10 cellular contexts compared by ENCODE assay signal in the genomic region with DNA sequence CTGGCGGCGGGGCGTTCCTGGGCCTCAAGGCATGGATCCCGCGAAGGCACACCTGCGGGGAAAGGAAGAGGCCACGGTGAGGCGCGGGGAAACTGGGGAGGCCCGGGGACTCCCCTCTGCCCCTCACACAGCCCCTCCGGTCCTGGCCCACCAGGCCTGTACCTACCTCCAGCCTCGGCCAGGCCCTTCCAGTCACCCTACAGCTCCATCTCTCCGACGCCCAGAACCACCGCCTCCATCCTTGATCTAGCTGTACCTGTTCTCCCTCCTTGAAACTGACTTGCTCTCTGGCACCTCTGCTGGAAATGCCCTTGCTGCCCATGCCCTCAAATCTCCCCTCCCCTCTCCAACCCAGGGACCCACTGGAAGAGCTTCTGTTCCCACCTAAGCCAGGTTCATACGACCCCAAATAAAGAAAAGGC. TPM values are rescaled to one million over a fixed set of nuclear protein-coding genes. Genes with fewer than 3 reads are reported as not detected.
DNase-seq lines count a peak whose midpoint lies in the region; ATAC-seq, FAIRE-seq and TF ChIP-seq lines count a peak whose summit lies in the region.
"Had no signal": no experiment of that assay in that cellular context is flagged by ENCODE, and none has a peak within 500 bp of the region (broad histone marks: within the 10 kb centered on the region; RNA-seq: fewer than 3 reads in every experiment).

No MANE protein-coding gene starts in this region.

- no peaks in the 10 kb centered on the region for H3K27me3 ChIP-seq in DND-41 (ENCODE audit: insufficient read depth, low read length, poor library complexity)
- H3K27me3 ChIP-seq in K562 (ENCODE audit: control insufficient read depth in 2 of 2, insufficient read depth in 2 of 2, low read length in 2 of 2), result no peaks in the 10 kb centered on the region
- H3K27me3 ChIP-seq in mucosa of stomach (ENCODE audit: control insufficient read depth, insufficient read depth, low read length), result no peaks in the 10 kb centered on the region

- WGBS in K562 (ENCODE audit: insufficient coverage, low coverage, missing lambda C conversion rate), result 53% methylated on average over 4 of the region's 16 CpGs

- H4K20me1 ChIP-seq in DND-41 (ENCODE audit: insufficient read depth, low read length) (no peaks in the 10 kb centered on the region; the same call in 1 of the 2 replicates), K562 (replicated peaks; ENCODE audit: control insufficient read depth, insufficient read depth, low read length) (peaks cover 4% of the 10 kb centered on the region; the same call in 1 of the 2 replicates)

- no peak overlapping the region for H3K4me3 ChIP-seq in DND-41 (ENCODE audit: low read depth in 1 of 2, low read length in 2 of 2)
- peak overlapping the region; percentile 68 for H3K4me3 ChIP-seq in K562
- peak overlapping the region; percentile 58 for H3K4me3 ChIP-seq in mucosa of stomach (ENCODE audit: low read length)

- H3K4me1 ChIP-seq in DND-41 (ENCODE audit: insufficient read depth, low read length) (no peaks in the 10 kb centered on the region), K562 (replicated peaks in 1 of 2; ENCODE audit: control insufficient read depth in 2 of 2, insufficient read depth in 2 of 2, low read length in 2 of 2) (peaks cover 22 to 80% of the 10 kb centered on the region in 2 experiments), mucosa of stomach (ENCODE audit: control insufficient read depth, insufficient read depth, low read length) (peaks cover 33% of the 10 kb centered on the region)

- TF ChIP-seq EP300 in K562 (IDR thresholded peaks at IDR 0.05; ENCODE audit: low read length), result no peak

- POLR2A ChIA-PET in K562 (lab: Yijun Ruan, JAX), result interaction anchor here (0.5 to 1.3 kb wide), 7 partner anchors 8 to 221 kb away, joined by 3 to 5 read pairs (median 3); no protein-coding TSS in a partner anchor

- no peak for FAIRE-seq in K562 (lab: Jason Lieb, UNC)
- FAIRE-seq: G401.6 had no signal

- TF ChIP-seq CTCF in DND-41 (IDR thresholded peaks at IDR 0.05; ENCODE audit: borderline replicate concordance, extremely low read depth, low read length, poor library complexity, severe bottlenecking) (peak; percentile 30), K562 (IDR thresholded peaks at IDR 0.05 in 2 of 3, conservative IDR thresholded peaks at IDR 0.05 in 1 of 3; ENCODE audit: insufficient read depth in 2 of 3, low read depth in 1 of 3, low read length in 3 of 3) (no peak)

- peak; percentile 24; the same call in 1 of the 3 replicates for ATAC-seq in DND-41 (ENCODE audit: insufficient read depth, low read depth)
- ATAC-seq in K562, result no peak
- no peak for ATAC-seq in GM18909 (IDR thresholded peaks at IDR 0.05; ENCODE audit: poor library complexity, unreplicated experiment)

- DNase-seq in 8988T (peak; percentile 89), DND-41 (no peak), K562 (ENCODE audit: extremely low read depth in 1 of 4, low spot score in 3 of 4) (no peak), H4 (ENCODE audit: low spot score) (no peak), NCI-H2029 treated with DMSO at 0.1 percent for 48 hours (lab: John Stamatoyannopoulos, UW) (no peak), NOMO-1 treated with DMSO at 0.1 percent for 48 hours (lab: John Stamatoyannopoulos, UW; ENCODE audit: unreplicated experiment) (no peak)
- DNase-seq: NCI-H2107 had no signal

- H3K36me3 ChIP-seq in DND-41 (ENCODE audit: insufficient read depth, low read length) (no peaks in the 10 kb centered on the region), K562 (ENCODE audit: control insufficient read depth, insufficient read depth, low read length) (peaks cover 20% of the 10 kb centered on the region; the same call in 2 of the 3 replicates), mucosa of stomach (ENCODE audit: control insufficient read depth, insufficient read depth, low read length) (peaks cover 3% of the 10 kb centered on the region)

- BruUV-seq in K562 (replicated peaks; lab: Mats Ljungman, UMichigan), result no TSS peak

- no peak for TF ChIP-seq POLR2A in K562 (conservative IDR thresholded peaks at IDR 0.05)

- no peaks in the 10 kb centered on the region for H3K9me1 ChIP-seq in K562 (ENCODE audit: control insufficient read depth, insufficient read depth, low read length)

- TF ChIP-seq RAD21 in K562 (CRISPR knock-in tag; conservative IDR thresholded peaks at IDR 0.05 in 1 of 2, IDR thresholded peaks at IDR 0.05 in 1 of 2), result no peak

- CTCF ChIA-PET in K562 (lab: Yijun Ruan, JAX; ENCODE audit: low intra/inter-chr PET ratio), result no interaction called here

- H3K4me2 ChIP-seq in DND-41 (ENCODE audit: insufficient read depth, low read length), result no peak overlapping the region
- peak overlapping the region; percentile 89 for H3K4me2 ChIP-seq in K562 (ENCODE audit: insufficient read depth, low read length)

- no peak overlapping the region for H3K27ac ChIP-seq in DND-41 (ENCODE audit: low read length)
- H3K27ac ChIP-seq in K562 (ENCODE audit: extremely low read depth, low read depth, low read length), result no peak overlapping the region

- no peak overlapping the region for H3K9ac ChIP-seq in DND-41 (ENCODE audit: low read depth, low read length)
- H3K9ac ChIP-seq in K562 (ENCODE audit: insufficient read depth in 1 of 2, low read depth in 2 of 2, low read length in 2 of 2), result peak overlapping the region in 1 of 2 experiments; percentile 40; a peak in 2 of 4 replicates
- peak overlapping the region; percentile 80 for H3K9ac ChIP-seq in mucosa of stomach (ENCODE audit: low read length)

- intact Hi-C loops in K562 (cut with micrococcal nuclease), result loop anchor here (10.0 kb wide), 1 partner anchor 543 kb away; the partner anchor contains the start of gene DYNC1H1

- H2AFZ ChIP-seq in DND-41 (ENCODE audit: low read depth, low read length), result no peak overlapping the region
- no peak overlapping the region for H2AFZ ChIP-seq in K562 (ENCODE audit: low read depth, low read length)

- in situ Hi-C loops in K562 (cut with MboI), result loop anchor here (25.0 kb wide), 1 partner anchor 404 kb away; the partner anchor contains the start of gene AMN

- H3K79me2 ChIP-seq in DND-41 (ENCODE audit: insufficient read depth, low read length) (no peaks in the 10 kb centered on the region), K562 (ENCODE audit: control insufficient read depth, insufficient read depth, low read length) (peaks cover 15% of the 10 kb centered on the region; the same call in 2 of the 3 replicates)

- H3K9me3 ChIP-seq in DND-41 (ENCODE audit: insufficient read depth, low read length, severe bottlenecking), result no peaks in the 10 kb centered on the region
- H3K9me3 ChIP-seq in K562 (replicated peaks; ENCODE audit: control insufficient read depth, insufficient read depth, low read depth, low read length), result no peaks in the 10 kb centered on the region
- H3K9me3 ChIP-seq in mucosa of stomach (ENCODE audit: control insufficient read depth, low read length), result no peaks in the 10 kb centered on the region

TF ChIP-seq in K562, 482 proteins besides CTCF, POLR2A, EP300 and RAD21:
- TF ChIP-seq ZNF197 (CRISPR knock-in tag; IDR thresholded peaks at IDR 0.05; ENCODE audit: low read depth) (no peak), POLR2G (IDR thresholded peaks at IDR 0.05; ENCODE audit: low read depth, low read length) (0 out of 2 replicates have a peak, but pooled peaks have one; percentile 0), TGIF2 (CRISPR knock-in tag; IDR thresholded peaks at IDR 0.05) (no peak), JUNB (CRISPR knock-in tag; conservative IDR thresholded peaks at IDR 0.05) (no peak)

RNA-seq across cellular contexts. Expression of gene ANKRD9, which starts 1.7 kb away (rescaled TPM):
- 19.3 and 49.4 TPM in 2 replicates for total RNA-seq in K562 (2011; cell fraction: chromatin; rRNA removed; ENCODE audit: low replicate concordance)
- 48.4 and 58.8 TPM in 2 replicates for total RNA-seq in K562 (2011; cell fraction: nucleolus; rRNA removed)
- 30.0 and 36.6 TPM in 2 replicates for total RNA-seq in K562 (2011; cell fraction: nucleoplasm; rRNA removed)
- 29.4 and 29.5 TPM in 2 replicates for total RNA-seq in K562 (2014; rRNA removed)
- total RNA-seq in K562 (2014; rRNA removed; fragmentation: Illumina TruSeq; extraction: Trizol), result 3.3 and 3.7 TPM in 2 replicates
- total RNA-seq in K562 (2015; rRNA removed; fragmentation: Illumina TruSeq; extraction: Trizol), result 5.0 and 5.3 TPM in 2 replicates
- total RNA-seq in K562 (2021), result 32.9 and 34.8 TPM in 2 replicates
- polyA plus RNA-seq in K562 (2011; rRNA removed), result 15.4 and 20.4 TPM in 2 replicates
- polyA plus RNA-seq in K562 (2011; cell fraction: cytosol; rRNA removed), result 26.0 and 97.0 TPM in 2 replicates
- 106 and 194 TPM in 2 replicates for polyA plus RNA-seq in K562 (2011; cell fraction: nucleus; rRNA removed)
- 12.9 and 30.7 TPM in 2 replicates for polyA plus RNA-seq in K562 (2012)
- 4.0 and 4.3 TPM in 2 replicates for polyA plus RNA-seq in K562 (2014; fragmentation: Illumina TruSeq; extraction: Trizol)
- polyA plus RNA-seq in K562 (2014; fragmentation: Nextera tagmentation; extraction: Ambion mirVana), result under 1 TPM; 0.04 to 0.06 TPM
- 27.5 and 29.9 TPM in 2 replicates for polyA plus RNA-seq in K562 (2014; rRNA removed)
- 3.5 and 3.7 TPM in 2 replicates for polyA minus RNA-seq in K562 (2011; rRNA and poly(A)+ RNA removed)
- polyA minus RNA-seq in K562 (2011; cell fraction: cytosol; rRNA and poly(A)+ RNA removed), result 7.4 and 12.8 TPM in 2 replicates
- 18.6 and 23.2 TPM in 2 replicates for polyA minus RNA-seq in K562 (2011; cell fraction: nucleus; rRNA and poly(A)+ RNA removed)
- 4.4 and 8.7 TPM in 2 replicates for total RNA-seq in H4 (2014; rRNA removed; shearing (Covaris generic))

Comparison
In these comparisons a context has a peak if more than half of its experiments do, and no peak if none do; other contexts are left out.
1. H3K4me3 ChIP-seq: peak in K562 (single experiment) and mucosa of stomach (single experiment); none in DND-41 (0 of 2).